In the genomic region with DNA sequence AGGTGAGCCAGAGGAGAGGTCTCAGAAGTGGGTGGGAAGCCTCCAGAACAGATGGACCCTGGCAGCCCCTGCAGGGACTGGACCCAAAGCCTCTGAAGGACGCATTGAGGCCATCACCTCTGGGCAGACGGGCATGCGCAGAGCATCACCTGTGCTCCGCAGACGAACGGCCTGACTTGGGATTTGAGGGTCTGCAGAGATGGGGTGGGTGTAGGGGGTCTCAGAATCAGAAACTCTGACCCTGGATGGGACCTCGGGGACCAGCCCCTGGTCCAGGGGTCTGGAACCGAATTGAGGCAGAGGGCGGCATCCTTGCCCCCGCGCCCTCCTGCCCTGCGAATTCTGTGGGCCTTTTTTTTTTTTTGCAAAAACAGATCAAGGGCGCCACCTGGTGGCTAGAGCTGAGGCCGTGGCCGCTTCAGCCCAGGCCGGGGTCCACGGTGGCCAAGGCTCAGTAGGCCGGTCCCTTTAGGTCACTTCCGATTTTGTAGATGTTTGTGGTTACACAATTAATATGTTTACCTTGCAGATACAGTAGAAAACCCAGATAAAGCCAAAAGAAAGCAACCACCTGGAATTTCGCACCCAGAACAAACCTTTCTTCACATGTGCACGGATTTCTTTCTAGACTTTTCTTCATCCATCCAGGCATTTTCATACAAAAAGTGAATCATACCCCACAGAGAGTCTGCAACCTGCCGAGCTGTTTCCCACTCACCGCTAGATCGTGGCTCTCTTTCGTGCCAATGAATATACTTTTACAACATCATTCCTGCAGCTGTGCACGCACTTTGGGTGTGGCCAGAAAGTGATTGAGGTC, we compare ENCODE assay signal across 9 cellular contexts. TPM values are rescaled to one million over a fixed set of nuclear protein-coding genes. Genes with fewer than 3 reads are reported as not detected.
DNase-seq lines count a peak whose midpoint lies in the region; ATAC-seq and TF ChIP-seq lines count a peak whose summit lies in the region.
"Had no signal": no experiment of that assay in that cellular context is flagged by ENCODE, and none has a peak within 500 bp of the region (broad histone marks: within the 10 kb centered on the region; RNA-seq: fewer than 3 reads in every experiment).

No MANE protein-coding gene starts in this region.

- peak; percentile 32 to 37 (median 34) for DNase-seq in activated CD4-positive, CD25-positive, alpha-beta regulatory T cell (lab: John Stamatoyannopoulos, UW)
- DNase-seq in NCI-H345 treated with DMSO at 0.1 percent for 48 hours (lab: John Stamatoyannopoulos, UW; ENCODE audit: unreplicated experiment) (peak; percentile 26), fibroblast of pulmonary artery (ENCODE audit: low read depth) (peak; percentile 38), psoas muscle (peak; percentile 44 to 76), kidney glomerular epithelial cell (lab: John Stamatoyannopoulos, UW) (no peak), posterior vena cava (ENCODE audit: low spot score) (no peak)
- DNase-seq in activated T-cell treated with anti-CD3 and anti-CD28 coated beads, Interleukin-2, amount 50 U/mL, for 1 hour: peak; percentile 60

- H3K4me1 ChIP-seq in psoas muscle: no peaks in the 10 kb centered on the region

- intact Hi-C loops in psoas muscle (cut with DNase I) (loop anchor here (1.0 to 10.0 kb wide), 2 partner anchors 79 to 220 kb away; no protein-coding TSS in a partner anchor), posterior vena cava (cut with DNase I) (loop anchor here (5.0 to 10.0 kb wide), 2 partner anchors 77 to 210 kb away; no protein-coding TSS in a partner anchor)

- no peaks in the 10 kb centered on the region for H3K27me3 ChIP-seq in psoas muscle (ENCODE audit: insufficient read depth in 3 of 3, low read length in 2 of 3)

- WGBS in psoas muscle, 3 donors: 33 to 34% (median 33%) methylated on average over 26 of the region's 26 CpGs

- no peak overlapping the region for H3K27ac ChIP-seq in psoas muscle
- H3K27ac ChIP-seq: epithelial cell of prostate had no signal

- no peak overlapping the region for H3K4me3 ChIP-seq in fibroblast of pulmonary artery (replicated peaks; ENCODE audit: low read depth, low read length)
- no peak overlapping the region for H3K4me3 ChIP-seq in psoas muscle

- ATAC-seq in activated CD4-positive, CD25-positive, alpha-beta regulatory T cell treated with anti-CD3 and anti-CD28 coated beads, Interleukin-2, amount 50 U/mL, for 24 hours: no peak
- ATAC-seq in psoas muscle: peak; percentile 34 to 71 (median 49)

- H3K36me3 ChIP-seq in psoas muscle (ENCODE audit: insufficient read depth in 1 of 2, low read depth in 1 of 2): no peaks in the 10 kb centered on the region

- peak; percentile 71 for TF ChIP-seq CTCF in fibroblast of pulmonary artery (IDR thresholded peaks at IDR 0.05; ENCODE audit: low read length, missing control alignments)
- peak; percentile 94 for TF ChIP-seq CTCF in psoas muscle (IDR thresholded peaks at IDR 0.05)

- no peaks in the 10 kb centered on the region for H3K9me3 ChIP-seq in psoas muscle

RNA-seq across cellular contexts. Expression of a gene that starts 25.9 kb away (rescaled TPM):
- total RNA-seq in psoas muscle (under 1 TPM in 2 of 4 donors, not detected in 2; 0.24 to 0.50 TPM), posterior vena cava (under 1 TPM; 0.24 to 0.37 TPM)
- polyA plus RNA-seq in psoas muscle: under 1 TPM; 0.07 to 0.20 (median 0.17) TPM

RNA-seq across cellular contexts. Expression of a gene that starts 33.4 kb away (rescaled TPM):
- under 1 TPM; 0.26 to 0.63 (median 0.38) TPM for total RNA-seq in psoas muscle
- under 1 TPM; 0.24 to 0.81 (median 0.53) TPM for polyA plus RNA-seq in psoas muscle
- under 1 TPM; 0.57 to 0.93 TPM for total RNA-seq in posterior vena cava

Comparison
In these comparisons a context has a peak if more than half of its experiments do, and no peak if none do; other contexts are left out.
1. DNase-seq: peak in activated CD4-positive, CD25-positive, alpha-beta regulatory T cell (4 of 4), NCI-H345 treated with DMSO at 0.1 percent for 48 hours (single experiment), activated T-cell treated with anti-CD3 and anti-CD28 coated beads, Interleukin-2, amount 50 U/mL, for 1 hour (single experiment), fibroblast of pulmonary artery (single experiment) and psoas muscle (2 of 2); none in kidney glomerular epithelial cell (single experiment) and posterior vena cava (single experiment).
2. ATAC-seq: peak in psoas muscle (4 of 4); none in activated CD4-positive, CD25-positive, alpha-beta regulatory T cell treated with anti-CD3 and anti-CD28 coated beads, Interleukin-2, amount 50 U/mL, for 24 hours (0 of 2).